7 cellular contexts compared by ENCODE assay signal in genomic region chr1:27360159-27361043, GRCh38. TPM values are rescaled to one million over a fixed set of nuclear protein-coding genes. Genes with fewer than 3 reads are reported as not detected.
DNase-seq lines count a peak whose midpoint lies in the region; ATAC-seq, FAIRE-seq and TF ChIP-seq lines count a peak whose summit lies in the region.
"Had no signal": no experiment of that assay in that cellular context is flagged by ENCODE, and none has a peak within 500 bp of the region (broad histone marks: within the 10 kb centered on the region; RNA-seq: fewer than 3 reads in every experiment).

No MANE protein-coding gene starts in this region.

- WGBS in GM12878 (ENCODE audit: insufficient coverage, insufficient replicate concordance, low lambda C conversion rate, missing lambda C conversion rate): 9% methylated on average over 55 of the region's 71 CpGs
- no CpG with 5 or more reads among the region's 71 CpGs for WGBS in trophoblast cell (ENCODE audit: extremely low coverage, insufficient coverage, insufficient read length)
- 21 to 32% (median 24%) methylated on average over 50 to 71 of the region's 71 CpGs for WGBS in small intestine, 3 donors

- H3K9ac ChIP-seq in HUES6 (ENCODE audit: low read length) (peak overlapping the region; percentile 20), GM12878 (ENCODE audit: control insufficient read depth, insufficient read depth, low read length) (no peak overlapping the region), trophoblast cell (ENCODE audit: low read length) (no peak overlapping the region)

- CTCF ChIA-PET in GM12878 (lab: Yijun Ruan, JAX): interaction anchor here (0.6 to 8.7 kb wide), 6 partner anchors 10 to 636 kb away, joined by 3 to 126 read pairs (median 4); partner anchors contain the start of genes AHDC1, CD164L2 and GPR3

- RAD21 ChIA-PET in GM12878 (lab: Charles Lee; ENCODE audit: unreplicated experiment): interaction anchor here (0.9 to 1.1 kb wide), 3 partner anchors 9 to 35 kb away, joined by 3 to 6 read pairs (median 4); no protein-coding TSS in a partner anchor

- H4K12ac ChIP-seq in trophoblast cell (ENCODE audit: low read depth, low read length): no peak overlapping the region

- peak; percentile 28 for ATAC-seq in GM12878

- H2BK12ac ChIP-seq in trophoblast cell (ENCODE audit: low read length): no peak overlapping the region

- no peak overlapping the region for H3K27ac ChIP-seq in HUES6 (ENCODE audit: low read depth, low read length)
- H3K27ac ChIP-seq in GM12878 (ENCODE audit: control insufficient read depth, insufficient read depth): no peak overlapping the region
- no peak overlapping the region for H3K27ac ChIP-seq in trophoblast cell (ENCODE audit: low read depth, low read length)
- H3K27ac ChIP-seq in small intestine (ENCODE audit: low read depth in 1 of 2, low read length in 1 of 2): no peak overlapping the region
- H3K27ac ChIP-seq: right lobe of liver had no signal

- no peak for TF ChIP-seq RAD21 in GM12878 (IDR thresholded peaks at IDR 0.05; ENCODE audit: insufficient read depth, low read depth, low read length)

- H3K4me3 ChIP-seq in HUES6 (ENCODE audit: low read depth, low read length) (peak overlapping the region; percentile 85), GM12878 (peak overlapping the region; percentile 57; the same call in 1 of the 2 replicates), trophoblast cell (ENCODE audit: low read depth, low read length) (peak overlapping the region; percentile 65), small intestine (ENCODE audit: low read depth in 1 of 2, low read length in 2 of 2) (peak overlapping the region in 1 of 2 donors; percentile 33)

- no peaks in the 10 kb centered on the region for H4K20me1 ChIP-seq in GM12878 (ENCODE audit: control insufficient read depth, insufficient read depth)

- no peak overlapping the region for H4K91ac ChIP-seq in trophoblast cell (ENCODE audit: low read depth, low read length)

- intact Hi-C loops in GM12878 (cut with micrococcal nuclease; ENCODE audit: unreplicated experiment): no loop called here

- TF ChIP-seq EP300 in GM12878 (IDR thresholded peaks at IDR 0.05; ENCODE audit: borderline replicate concordance in 1 of 2, control insufficient read depth in 1 of 2, low read depth in 2 of 2, low read length in 2 of 2): no peak

- H2BK120ac ChIP-seq in trophoblast cell (ENCODE audit: insufficient read depth, low read length, poor library complexity): no peak overlapping the region

- H3K9me3 ChIP-seq in HUES6 (ENCODE audit: control insufficient read depth, insufficient read depth, low read depth, low read length): no peaks in the 10 kb centered on the region
- H3K9me3 ChIP-seq in GM12878 (replicated peaks; ENCODE audit: control insufficient read depth, insufficient read depth, low read length): no peaks in the 10 kb centered on the region
- peaks cover 11% of the 10 kb centered on the region for H3K9me3 ChIP-seq in trophoblast cell (ENCODE audit: insufficient read depth, low read depth, low read length)
- no peaks in the 10 kb centered on the region for H3K9me3 ChIP-seq in small intestine (ENCODE audit: control insufficient read depth, low read depth)
- H3K9me3 ChIP-seq: right lobe of liver had no signal

- H3K4me1 ChIP-seq in HUES6 (ENCODE audit: control insufficient read depth, insufficient read depth, low read length) (peaks cover 34% of the 10 kb centered on the region), GM12878 (ENCODE audit: control insufficient read depth, insufficient read depth, low read length) (peaks cover 18% of the 10 kb centered on the region), trophoblast cell (ENCODE audit: control insufficient read depth in 1 of 2, insufficient read depth in 2 of 2, low read length in 2 of 2) (peaks cover 21 to 24% of the 10 kb centered on the region in 2 experiments), small intestine (ENCODE audit: control insufficient read depth in 2 of 2, insufficient read depth in 1 of 2, low read depth in 1 of 2, low read length in 1 of 2) (peaks cover 0 to 4% of the 10 kb centered on the region in 2 donors)

- peak overlapping the region; percentile 98 for H3K4me2 ChIP-seq in GM12878 (ENCODE audit: control insufficient read depth, insufficient read depth)
- peak overlapping the region; percentile 77 for H3K4me2 ChIP-seq in trophoblast cell (ENCODE audit: low read length)

- no peak for TF ChIP-seq CTCF in GM12878 (IDR thresholded peaks at IDR 0.05 in 2 of 3, conservative IDR thresholded peaks at IDR 0.05 in 1 of 3; ENCODE audit: control insufficient read depth in 2 of 3, extremely low read depth in 1 of 3, insufficient read depth in 1 of 3, low read depth in 3 of 3, low read length in 3 of 3)

- H2AFZ ChIP-seq in GM12878 (ENCODE audit: control insufficient read depth, low read depth, low read length) (peak overlapping the region; percentile 72), trophoblast cell (ENCODE audit: insufficient read depth, low read length, poor library complexity) (no peak overlapping the region)

- no peak overlapping the region for H4K8ac ChIP-seq in trophoblast cell (ENCODE audit: low read depth, low read length)

- no peak overlapping the region for H3K23ac ChIP-seq in trophoblast cell (ENCODE audit: low read length)

- H3K18ac ChIP-seq in trophoblast cell (ENCODE audit: low read length): no peak overlapping the region

- H3K36me3 ChIP-seq in HUES6 (ENCODE audit: control insufficient read depth, insufficient read depth, low read length) (peaks cover 2% of the 10 kb centered on the region; the same call in 1 of the 2 replicates), GM12878 (ENCODE audit: control insufficient read depth in 2 of 2, insufficient read depth in 2 of 2, low read length in 1 of 2) (no peaks in the 10 kb centered on the region), trophoblast cell (ENCODE audit: control insufficient read depth in 1 of 2, insufficient read depth in 2 of 2, low read length in 2 of 2) (peaks cover 6 to 22% of the 10 kb centered on the region in 2 experiments), small intestine (ENCODE audit: control insufficient read depth in 2 of 2, insufficient read depth in 2 of 2, low read length in 2 of 2) (peaks cover 0 to 4% of the 10 kb centered on the region in 2 donors)

- no TSS peak for BruUV-seq in GM12878 (replicated peaks; lab: Mats Ljungman, UMichigan)

- in situ Hi-C loops in GM12878 (cut with MboI): no loop called here

- FAIRE-seq in GM12878 (lab: Jason Lieb, UNC) (no peak), small intestine (lab: Jason Lieb, UNC) (no peak), HTR-8/SVneo (lab: Jason Lieb, UNC) (no peak)

- no peak overlapping the region for H3K14ac ChIP-seq in trophoblast cell (ENCODE audit: low read length)

- H3K27me3 ChIP-seq in HUES6 (ENCODE audit: control insufficient read depth, insufficient read depth, low read length) (peaks cover 50% of the 10 kb centered on the region), GM12878 (replicated peaks in 1 of 2; ENCODE audit: control insufficient read depth in 2 of 2, insufficient read depth in 2 of 2, low read length in 1 of 2) (no peaks in the 10 kb centered on the region; a peak in 1 of 4 replicates), trophoblast cell (ENCODE audit: insufficient read depth, low read length) (peaks cover 18% of the 10 kb centered on the region), small intestine (ENCODE audit: control insufficient read depth in 2 of 2, insufficient read depth in 2 of 2, low read length in 2 of 2) (no peaks in the 10 kb centered on the region)
- H3K27me3 ChIP-seq: right lobe of liver had no signal

- H3K4ac ChIP-seq in trophoblast cell (ENCODE audit: low read depth, low read length): no peak overlapping the region

- H3K79me2 ChIP-seq in GM12878 (ENCODE audit: control insufficient read depth, insufficient read depth, low read length) (no peaks in the 10 kb centered on the region), trophoblast cell (ENCODE audit: control insufficient read depth, insufficient read depth, low read length, poor library complexity) (no peaks in the 10 kb centered on the region)

- H3K79me1 ChIP-seq in trophoblast cell (ENCODE audit: low read length): peaks cover 5% of the 10 kb centered on the region

- POLR2A ChIA-PET in GM12878 (lab: Charles Lee): no interaction called here

- DNase-seq in GM12878 (ENCODE audit: low read depth, low spot score) (no peak), trophoblast cell (no peak), small intestine (no peak), HTR-8/SVneo (ENCODE audit: insufficient read length, low spot score) (no peak), cerebellum (ENCODE audit: low spot score) (no peak)
- DNase-seq: right lobe of liver had no signal

- no peak overlapping the region for H2AK5ac ChIP-seq in trophoblast cell (ENCODE audit: low read length)

- SMC1A ChIA-PET in GM12878 (lab: Charles Lee; ENCODE audit: uncharacterized antibody, unreplicated experiment): no interaction called here

- no peak overlapping the region for H2BK5ac ChIP-seq in trophoblast cell (ENCODE audit: low read depth, low read length, poor library complexity)

- TF ChIP-seq POLR2A in GM12878 (IDR thresholded peaks at IDR 0.05; ENCODE audit: low read depth, low read length): no peak

RNA-seq across cellular contexts. Expression of gene MAP3K6, which starts 6.4 kb away (rescaled TPM):
- total RNA-seq in GM12878 (2013; cell fraction: nucleolus; rRNA removed): 3.9 and 6.4 TPM in 2 replicates
- total RNA-seq in GM12878 (2014; rRNA removed): 1.5 and 3.4 TPM in 2 replicates
- 0.31 and 0.83 TPM in 2 replicates for total RNA-seq in GM12878 (2014; rRNA removed; fragmentation: Illumina TruSeq; extraction: Trizol)
- total RNA-seq in GM12878 (2021): 1.6 and 2.5 TPM in 2 replicates
- 0.71 TPM for polyA plus RNA-seq in GM12878 (2011; ENCODE audit: low read depth)
- polyA plus RNA-seq in GM12878 (2011; rRNA removed): 0.69 and 1.2 TPM in 2 replicates
- 1.5 and 2.2 TPM in 2 replicates for polyA plus RNA-seq in GM12878 (2011; cell fraction: cytosol; rRNA removed)
- polyA plus RNA-seq in GM12878 (2011; cell fraction: nucleus; rRNA removed): 9.2 and 13.9 TPM in 2 replicates
- 2.2 and 2.3 TPM in 2 replicates for polyA plus RNA-seq in GM12878 (2012)
- polyA plus RNA-seq in GM12878 (2014; fragmentation: Illumina TruSeq; extraction: Trizol): 0.03 and 0.37 TPM in 2 replicates
- polyA plus RNA-seq in GM12878 (2014; fragmentation: Nextera tagmentation; extraction: Ambion mirVana): under 1 TPM in 1 of 2 experiments, not detected in 1; 0.15 TPM
- 0.60 and 1.6 TPM in 2 replicates for polyA plus RNA-seq in GM12878 (2014; rRNA removed)
- polyA plus RNA-seq in GM12878 (2016; fragmentation: Nextera tagmentation; extraction: Ambion mirVana): 1 to 10 TPM; 1.3 to 1.5 TPM
- polyA minus RNA-seq in GM12878 (2011; rRNA and poly(A)+ RNA removed): 0.59 and 0.67 TPM in 2 replicates
- 0.40 and 2.0 TPM in 2 replicates for polyA minus RNA-seq in GM12878 (2011; cell fraction: cytosol; rRNA and poly(A)+ RNA removed)
- polyA minus RNA-seq in GM12878 (2011; cell fraction: nucleus; rRNA and poly(A)+ RNA removed): 2.2 and 2.9 TPM in 2 replicates
- polyA plus RNA-seq in trophoblast cell (2013): 17.1 and 19.6 TPM in 2 replicates
- 10 to 100 TPM in 1 of 3 donors, 1 to 10 TPM in 2; 1.6 to 19.4 (median 5.1) TPM for polyA plus RNA-seq in small intestine
- total RNA-seq in cerebellum: 2.3 TPM

RNA-seq across cellular contexts. Expression of gene FCN3, which starts 14.2 kb away (rescaled TPM):
- not detected in 2 replicates for total RNA-seq in GM12878 (2013; cell fraction: nucleolus; rRNA removed)
- total RNA-seq in GM12878 (2014; rRNA removed) (not detected in 2 replicates), GM12878 (2014; rRNA removed; fragmentation: Illumina TruSeq; extraction: Trizol) (not detected in 2 replicates), GM12878 (2021) (0.28 and 0.32 TPM in 2 replicates), cerebellum (not detected)
- not detected for polyA plus RNA-seq in GM12878 (2011; ENCODE audit: low read depth)
- polyA plus RNA-seq in GM12878 (2011; rRNA removed) (not detected in 2 replicates), GM12878 (2014; fragmentation: Illumina TruSeq; extraction: Trizol) (not detected in 2 replicates), GM12878 (2014; fragmentation: Nextera tagmentation; extraction: Ambion mirVana) (not detected), GM12878 (2014; rRNA removed) (not detected in 2 replicates), GM12878 (2016; fragmentation: Nextera tagmentation; extraction: Ambion mirVana) (not detected), small intestine (1 to 10 TPM in 2 of 3 donors, under 1 TPM in 1; 0.89 to 3.6 (median 1.6) TPM)
- not detected in 2 replicates for polyA plus RNA-seq in GM12878 (2011; cell fraction: cytosol; rRNA removed)
- polyA plus RNA-seq in GM12878 (2011; cell fraction: nucleus; rRNA removed): 0.12 TPM in 1 of 2 replicates, not detected in the other
- polyA plus RNA-seq in GM12878 (2012): not detected in 2 replicates
- not detected in 2 replicates for polyA minus RNA-seq in GM12878 (2011; rRNA and poly(A)+ RNA removed)
- not detected in 2 replicates for polyA minus RNA-seq in GM12878 (2011; cell fraction: cytosol; rRNA and poly(A)+ RNA removed)
- not detected in 2 replicates for polyA minus RNA-seq in GM12878 (2011; cell fraction: nucleus; rRNA and poly(A)+ RNA removed)
- not detected in 2 replicates for polyA plus RNA-seq in trophoblast cell (2013)

RNA-seq across cellular contexts. Expression of gene SYTL1, which starts 18.6 kb away (rescaled TPM):
- total RNA-seq in GM12878 (2013; cell fraction: nucleolus; rRNA removed): 12.0 and 13.7 TPM in 2 replicates
- total RNA-seq in GM12878 (2014; rRNA removed) (37.2 and 42.5 TPM in 2 replicates), GM12878 (2014; rRNA removed; fragmentation: Illumina TruSeq; extraction: Trizol) (6.2 and 8.1 TPM in 2 replicates), GM12878 (2021) (37.5 and 38.6 TPM in 2 replicates), cerebellum (0.36 TPM)
- polyA plus RNA-seq in GM12878 (2011; ENCODE audit: low read depth): 13.8 TPM
- polyA plus RNA-seq in GM12878 (2011; rRNA removed) (1.5 and 2.7 TPM in 2 replicates), GM12878 (2014; fragmentation: Illumina TruSeq; extraction: Trizol) (1.2 and 3.7 TPM in 2 replicates), GM12878 (2014; fragmentation: Nextera tagmentation; extraction: Ambion mirVana) (1 to 10 TPM in 1 of 2 experiments, under 1 TPM in 1; 0.72 to 3.5 TPM), GM12878 (2014; rRNA removed) (45.6 and 59.4 TPM in 2 replicates), GM12878 (2016; fragmentation: Nextera tagmentation; extraction: Ambion mirVana) (10 to 100 TPM; 21.5 to 33.9 TPM), small intestine (1 to 10 TPM; 2.5 to 9.5 (median 5.2) TPM)
- 4.7 and 7.5 TPM in 2 replicates for polyA plus RNA-seq in GM12878 (2011; cell fraction: cytosol; rRNA removed)
- polyA plus RNA-seq in GM12878 (2011; cell fraction: nucleus; rRNA removed): 55.7 and 74.6 TPM in 2 replicates
- 31.4 and 46.3 TPM in 2 replicates for polyA plus RNA-seq in GM12878 (2012)
- polyA minus RNA-seq in GM12878 (2011; rRNA and poly(A)+ RNA removed): 3.4 and 3.9 TPM in 2 replicates
- polyA minus RNA-seq in GM12878 (2011; cell fraction: cytosol; rRNA and poly(A)+ RNA removed): 1.1 and 1.7 TPM in 2 replicates
- 5.9 and 6.8 TPM in 2 replicates for polyA minus RNA-seq in GM12878 (2011; cell fraction: nucleus; rRNA and poly(A)+ RNA removed)
- polyA plus RNA-seq in trophoblast cell (2013): 18.2 and 20.4 TPM in 2 replicates

RNA-seq across cellular contexts. Expression of gene CD164L2, which starts 22.7 kb away (rescaled TPM):
- total RNA-seq in GM12878 (2013; cell fraction: nucleolus; rRNA removed): not detected in 2 replicates
- total RNA-seq in GM12878 (2014; rRNA removed) (not detected in 2 replicates), GM12878 (2014; rRNA removed; fragmentation: Illumina TruSeq; extraction: Trizol) (not detected in 2 replicates), GM12878 (2021) (not detected in 2 replicates), cerebellum (not detected)
- polyA plus RNA-seq in GM12878 (2011; ENCODE audit: low read depth): not detected
- polyA plus RNA-seq in GM12878 (2011; rRNA removed) (not detected in 2 replicates), GM12878 (2014; fragmentation: Illumina TruSeq; extraction: Trizol) (not detected in 2 replicates), GM12878 (2014; fragmentation: Nextera tagmentation; extraction: Ambion mirVana) (not detected), GM12878 (2014; rRNA removed) (not detected in 2 replicates), GM12878 (2016; fragmentation: Nextera tagmentation; extraction: Ambion mirVana) (not detected), small intestine (under 1 TPM in 1 of 3 donors, not detected in 2; 0.04 TPM)
- not detected in 2 replicates for polyA plus RNA-seq in GM12878 (2011; cell fraction: cytosol; rRNA removed)
- not detected in 2 replicates for polyA plus RNA-seq in GM12878 (2011; cell fraction: nucleus; rRNA removed)
- 0.07 TPM in 1 of 2 replicates, not detected in the other for polyA plus RNA-seq in GM12878 (2012)
- polyA minus RNA-seq in GM12878 (2011; rRNA and poly(A)+ RNA removed): not detected in 2 replicates
- polyA minus RNA-seq in GM12878 (2011; cell fraction: cytosol; rRNA and poly(A)+ RNA removed): not detected in 2 replicates
- polyA minus RNA-seq in GM12878 (2011; cell fraction: nucleus; rRNA and poly(A)+ RNA removed): not detected in 2 replicates
- 0.03 TPM in 1 of 2 replicates, not detected in the other for polyA plus RNA-seq in trophoblast cell (2013)

RNA-seq across cellular contexts. Expression of gene GPR3, which starts 32.0 kb away (rescaled TPM):
- total RNA-seq in GM12878 (2013; cell fraction: nucleolus; rRNA removed): 0.37 and 0.69 TPM in 2 replicates
- total RNA-seq in GM12878 (2014; rRNA removed) (0.16 and 0.45 TPM in 2 replicates), GM12878 (2014; rRNA removed; fragmentation: Illumina TruSeq; extraction: Trizol) (0.14 TPM in 1 of 2 replicates, not detected in the other), GM12878 (2021) (0.33 and 0.56 TPM in 2 replicates), cerebellum (1.00 TPM)
- polyA plus RNA-seq in GM12878 (2011; ENCODE audit: low read depth): not detected
- polyA plus RNA-seq in GM12878 (2011; rRNA removed) (0.48 and 1.4 TPM in 2 replicates), GM12878 (2014; fragmentation: Illumina TruSeq; extraction: Trizol) (0.40 and 0.57 TPM in 2 replicates), GM12878 (2014; fragmentation: Nextera tagmentation; extraction: Ambion mirVana) (not detected), GM12878 (2014; rRNA removed) (0.44 and 0.63 TPM in 2 replicates), GM12878 (2016; fragmentation: Nextera tagmentation; extraction: Ambion mirVana) (under 1 TPM; 0.72 to 0.96 TPM), small intestine (under 1 TPM in 1 of 3 donors, not detected in 2; 0.36 TPM)
- 2.5 TPM in 2 replicates for polyA plus RNA-seq in GM12878 (2011; cell fraction: cytosol; rRNA removed)
- polyA plus RNA-seq in GM12878 (2011; cell fraction: nucleus; rRNA removed): 3.4 and 4.4 TPM in 2 replicates
- 0.27 and 0.37 TPM in 2 replicates for polyA plus RNA-seq in GM12878 (2012)
- polyA minus RNA-seq in GM12878 (2011; rRNA and poly(A)+ RNA removed): 1.8 and 1.9 TPM in 2 replicates
- 0.73 and 1.6 TPM in 2 replicates for polyA minus RNA-seq in GM12878 (2011; cell fraction: cytosol; rRNA and poly(A)+ RNA removed)
- 1.5 and 2.7 TPM in 2 replicates for polyA minus RNA-seq in GM12878 (2011; cell fraction: nucleus; rRNA and poly(A)+ RNA removed)
- 0.47 and 0.60 TPM in 2 replicates for polyA plus RNA-seq in trophoblast cell (2013)
